1 cellular context compared by ENCODE assay signal in the genomic region with DNA sequence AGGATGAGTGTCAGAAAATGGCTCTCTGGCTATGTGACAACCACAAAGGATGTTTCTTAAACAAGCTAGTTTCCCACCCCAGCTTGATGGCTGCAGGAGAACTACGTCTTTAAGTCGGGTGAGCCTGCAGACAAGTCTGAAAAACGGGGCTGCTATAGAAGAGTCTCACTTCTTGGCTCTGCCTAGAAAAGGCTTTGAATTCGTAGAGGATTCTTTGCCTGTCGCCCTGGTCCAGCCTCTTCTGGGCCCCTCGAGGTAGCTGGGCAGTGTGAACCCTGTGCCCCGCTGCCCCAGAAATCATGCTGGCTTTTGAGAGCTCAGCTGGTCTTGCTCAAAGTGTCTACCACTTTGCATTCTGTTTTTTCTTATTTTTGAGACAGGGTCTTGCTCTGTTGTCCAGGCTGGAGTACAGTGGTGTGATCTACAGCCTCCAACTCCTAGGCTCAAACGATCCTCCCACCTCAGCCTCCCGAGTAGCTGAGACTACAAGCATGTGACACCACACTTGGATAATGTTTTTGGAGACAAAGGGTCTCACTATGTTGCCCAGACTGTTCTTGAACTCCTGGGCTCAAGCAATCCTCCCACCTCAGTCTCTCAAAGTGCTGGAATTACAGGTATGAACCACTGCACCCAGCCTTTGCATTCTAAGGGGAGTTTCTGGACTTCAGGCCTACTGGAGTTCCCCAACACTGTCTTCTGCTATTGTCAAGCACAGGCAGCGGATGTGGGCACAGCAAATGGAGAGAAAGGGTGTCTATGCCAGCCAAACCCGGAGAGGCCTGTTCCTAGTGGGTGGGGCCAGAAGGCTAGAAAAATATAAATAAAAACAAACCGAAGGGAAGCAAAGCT.
TF ChIP-seq lines count a peak whose summit lies in the region.

No MANE protein-coding gene starts in this region.

TF ChIP-seq in HEK293, 187 proteins besides CTCF, POLR2A, EP300 and RAD21:
- TF ChIP-seq ZNF548 (tag by site-specific recombination; IDR thresholded peaks at IDR 0.05) (no peak), SP3 (tag by site-specific recombination; IDR thresholded peaks at IDR 0.05) (no peak), ZNF311 (tag by site-specific recombination; IDR thresholded peaks at IDR 0.05; ENCODE audit: borderline replicate concordance) (no peak), ZNF121 (tag by site-specific recombination; IDR thresholded peaks at IDR 0.05) (peak; percentile 100), TRIM28 (IDR thresholded peaks at IDR 0.05; ENCODE audit: borderline replicate concordance, low read length) (no peak), ZBTB17 (tag by site-specific recombination; IDR thresholded peaks at IDR 0.05) (no peak), ZNF2 (tag by site-specific recombination; IDR thresholded peaks at IDR 0.05) (0 out of 2 replicates have a peak, but pooled peaks have one; percentile 28), ZNF747 (tag by site-specific recombination; IDR thresholded peaks at IDR 0.05) (no peak), ZNF549 (tag by site-specific recombination; IDR thresholded peaks at IDR 0.05) (no peak), ZNF221 (tag by site-specific recombination; IDR thresholded peaks at IDR 0.05; ENCODE audit: borderline replicate concordance) (no peak), BCL11A (tag by site-specific recombination; IDR thresholded peaks at IDR 0.05; ENCODE audit: low read depth) (no peak)
- TF ChIP-seq, protein P1, sequence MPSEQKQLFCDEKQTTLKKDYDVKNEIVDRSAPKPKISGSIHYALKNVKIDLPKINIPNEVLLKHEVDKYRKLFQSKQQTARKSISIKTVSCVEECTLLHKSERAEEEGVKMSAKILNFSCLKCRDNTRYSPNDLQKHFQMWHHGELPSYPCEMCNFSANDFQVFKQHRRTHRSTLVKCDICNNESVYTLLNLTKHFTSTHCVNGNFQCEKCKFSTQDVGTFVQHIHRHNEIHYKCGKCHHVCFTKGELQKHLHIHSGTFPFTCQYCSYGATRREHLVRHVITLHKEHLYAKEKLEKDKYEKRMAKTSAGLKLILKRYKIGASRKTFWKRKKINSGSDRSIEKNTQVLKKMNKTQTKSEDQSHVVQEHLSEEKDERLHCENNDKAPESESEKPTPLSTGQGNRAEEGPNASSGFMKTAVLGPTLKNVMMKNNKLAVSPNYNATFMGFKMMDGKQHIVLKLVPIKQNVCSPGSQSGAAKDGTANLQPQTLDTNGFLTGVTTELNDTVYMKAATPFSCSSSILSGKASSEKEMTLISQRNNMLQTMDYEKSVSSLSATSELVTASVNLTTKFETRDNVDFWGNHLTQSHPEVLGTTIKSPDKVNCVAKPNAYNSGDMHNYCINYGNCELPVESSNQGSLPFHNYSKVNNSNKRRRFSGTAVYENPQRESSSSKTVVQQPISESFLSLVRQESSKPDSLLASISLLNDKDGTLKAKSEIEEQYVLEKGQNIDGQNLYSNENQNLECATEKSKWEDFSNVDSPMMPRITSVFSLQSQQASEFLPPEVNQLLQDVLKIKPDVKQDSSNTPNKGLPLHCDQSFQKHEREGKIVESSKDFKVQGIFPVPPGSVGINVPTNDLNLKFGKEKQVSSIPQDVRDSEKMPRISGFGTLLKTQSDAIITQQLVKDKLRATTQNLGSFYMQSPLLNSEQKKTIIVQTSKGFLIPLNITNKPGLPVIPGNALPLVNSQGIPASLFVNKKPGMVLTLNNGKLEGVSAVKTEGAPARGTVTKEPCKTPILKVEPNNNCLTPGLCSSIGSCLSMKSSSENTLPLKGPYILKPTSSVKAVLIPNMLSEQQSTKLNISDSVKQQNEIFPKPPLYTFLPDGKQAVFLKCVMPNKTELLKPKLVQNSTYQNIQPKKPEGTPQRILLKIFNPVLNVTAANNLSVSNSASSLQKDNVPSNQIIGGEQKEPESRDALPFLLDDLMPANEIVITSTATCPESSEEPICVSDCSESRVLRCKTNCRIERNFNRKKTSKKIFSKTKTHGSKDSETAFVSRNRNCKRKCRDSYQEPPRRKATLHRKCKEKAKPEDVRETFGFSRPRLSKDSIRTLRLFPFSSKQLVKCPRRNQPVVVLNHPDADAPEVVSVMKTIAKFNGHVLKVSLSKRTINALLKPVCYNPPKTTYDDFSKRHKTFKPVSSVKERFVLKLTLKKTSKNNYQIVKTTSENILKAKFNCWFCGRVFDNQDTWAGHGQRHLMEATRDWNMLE (tag by site-specific recombination; conservative IDR thresholded peaks at IDR 0.05; ENCODE audit: low read depth): no peak
- TF ChIP-seq, protein P2, sequence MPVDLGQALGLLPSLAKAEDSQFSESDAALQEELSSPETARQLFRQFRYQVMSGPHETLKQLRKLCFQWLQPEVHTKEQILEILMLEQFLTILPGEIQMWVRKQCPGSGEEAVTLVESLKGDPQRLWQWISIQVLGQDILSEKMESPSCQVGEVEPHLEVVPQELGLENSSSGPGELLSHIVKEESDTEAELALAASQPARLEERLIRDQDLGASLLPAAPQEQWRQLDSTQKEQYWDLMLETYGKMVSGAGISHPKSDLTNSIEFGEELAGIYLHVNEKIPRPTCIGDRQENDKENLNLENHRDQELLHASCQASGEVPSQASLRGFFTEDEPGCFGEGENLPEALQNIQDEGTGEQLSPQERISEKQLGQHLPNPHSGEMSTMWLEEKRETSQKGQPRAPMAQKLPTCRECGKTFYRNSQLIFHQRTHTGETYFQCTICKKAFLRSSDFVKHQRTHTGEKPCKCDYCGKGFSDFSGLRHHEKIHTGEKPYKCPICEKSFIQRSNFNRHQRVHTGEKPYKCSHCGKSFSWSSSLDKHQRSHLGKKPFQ (tag by site-specific recombination; IDR thresholded peaks at IDR 0.05): peak; percentile 90
- TF ChIP-seq, protein P3, sequence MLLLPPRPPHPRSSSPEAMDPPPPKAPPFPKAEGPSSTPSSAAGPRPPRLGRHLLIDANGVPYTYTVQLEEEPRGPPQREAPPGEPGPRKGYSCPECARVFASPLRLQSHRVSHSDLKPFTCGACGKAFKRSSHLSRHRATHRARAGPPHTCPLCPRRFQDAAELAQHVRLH (tag by site-specific recombination; IDR thresholded peaks at IDR 0.05): 0 out of 2 replicates have a peak, but pooled peaks have one; percentile 42
